ENCODE assay signal across 17 cellular contexts in genomic region chr6:82980086-82980485, GRCh38.
A peak's percentile ranks its signal among the peaks of the same experiment; 100 is the strongest.
DNase-seq lines count a peak whose midpoint lies in the region; ATAC-seq and TF ChIP-seq lines count a peak whose summit lies in the region.
"Had no signal": no experiment of that assay in that cellular context is flagged by ENCODE, and none has a peak within 500 bp of the region (broad histone marks: within the 10 kb centered on the region; RNA-seq: fewer than 3 reads in every experiment).

No MANE protein-coding gene starts in this region.

- H3K4me1 Mint-ChIP-seq in HFFc6 (ENCODE audit: low read depth): peaks cover 22% of the 10 kb centered on the region
- H3K4me1 Mint-ChIP-seq in chondrocyte (ENCODE audit: low read depth): peaks cover 18% of the 10 kb centered on the region
- H3K4me1 Mint-ChIP-seq: stimulated activated naive CD8-positive, alpha-beta T cell treated with anti-CD3 and anti-CD28 coated beads, Interleukin-15, amount 100 ng/mL, for 72 hours had no signal

- in situ Hi-C loops in astrocyte of the cerebellum (cut with HindIII; ENCODE audit: low sequenced_read_pairs): no loop called here

- no peak overlapping the region for H3K4me3 ChIP-seq in astrocyte of the cerebellum (ENCODE audit: low read depth, low read length)
- H3K4me3 ChIP-seq: cardiac muscle cell had no signal

- H3K36me3 Mint-ChIP-seq in HFFc6 (ENCODE audit: low read depth) (no peaks in the 10 kb centered on the region), chondrocyte (ENCODE audit: low read depth) (no peaks in the 10 kb centered on the region)

- H3K27ac Mint-ChIP-seq in HFFc6 (peak overlapping the region; percentile 81), chondrocyte (ENCODE audit: unreplicated experiment) (no peak overlapping the region)
- H3K27ac Mint-ChIP-seq: activated CD8-positive, alpha-beta T cell treated with anti-CD3 and anti-CD28 coated beads, Interleukin-2, amount 10 ng/mL, durations not matched to agents 7 days and 5 days; stimulated activated naive CD8-positive, alpha-beta T cell treated with anti-CD3 and anti-CD28 coated beads, Interleukin-15, amount 100 ng/mL, for 72 hours had no signal

- 0 out of 2 replicates have a peak overlapping the region, but pooled peaks have one; percentile 5 for H3K4me3 Mint-ChIP-seq in HFFc6
- no peak overlapping the region for H3K4me3 Mint-ChIP-seq in chondrocyte (ENCODE audit: unreplicated experiment)
- H3K4me3 Mint-ChIP-seq: activated CD8-positive, alpha-beta T cell treated with anti-CD3 and anti-CD28 coated beads, Interleukin-2, amount 10 ng/mL, durations not matched to agents 7 days and 5 days; stimulated activated naive CD8-positive, alpha-beta T cell treated with anti-CD3 and anti-CD28 coated beads, Interleukin-15, amount 100 ng/mL, for 72 hours had no signal

- H3K9me3 Mint-ChIP-seq in HFFc6 (no peaks in the 10 kb centered on the region), chondrocyte (ENCODE audit: low read depth) (no peaks in the 10 kb centered on the region)
- H3K9me3 Mint-ChIP-seq: stimulated activated naive CD8-positive, alpha-beta T cell treated with anti-CD3 and anti-CD28 coated beads, Interleukin-15, amount 100 ng/mL, for 72 hours had no signal

- peak; percentile 89 for ATAC-seq in foreskin keratinocyte
- ATAC-seq in HG03342 (IDR thresholded peaks at IDR 0.05; ENCODE audit: unreplicated experiment): no peak
- ATAC-seq in GM18870 (IDR thresholded peaks at IDR 0.05; ENCODE audit: unreplicated experiment): no peak
- ATAC-seq in GM21423 (IDR thresholded peaks at IDR 0.05; ENCODE audit: unreplicated experiment): no peak
- ATAC-seq: activated CD8-positive, alpha-beta T cell treated with anti-CD3 and anti-CD28 coated beads, Interleukin-2, amount 10 ng/mL, durations not matched to agents 7 days and 5 days; stimulated activated naive CD8-positive, alpha-beta T cell treated with anti-CD3 and anti-CD28 coated beads, Interleukin-15, amount 100 ng/mL, for 72 hours had no signal

- no peak for TF ChIP-seq CTCF in AG09319 (IDR thresholded peaks at IDR 0.05; ENCODE audit: low read depth, low read length)
- no peak for TF ChIP-seq CTCF in HFFc6 (IDR thresholded peaks at IDR 0.05)
- TF ChIP-seq CTCF in astrocyte of the cerebellum (IDR thresholded peaks at IDR 0.05; ENCODE audit: low read depth, low read length, missing control alignments): no peak
- no peak for TF ChIP-seq CTCF in foreskin keratinocyte (conservative IDR thresholded peaks at IDR 0.05)
- TF ChIP-seq CTCF in chondrocyte (IDR thresholded peaks at IDR 0.05): no peak

- H3K27me3 ChIP-seq in foreskin keratinocyte: no peaks in the 10 kb centered on the region
- H3K27me3 ChIP-seq: BE2C, cardiac muscle cell had no signal

- peak; percentile 70 for DNase-seq in AG09319 (ENCODE audit: extremely low read depth, low read depth)
- peak; percentile 79 for DNase-seq in HFFc6
- peak; percentile 66 for DNase-seq in astrocyte of the cerebellum (ENCODE audit: low read depth)
- peak; percentile 65 to 79 for DNase-seq in foreskin keratinocyte
- no peak for DNase-seq in chondrocyte (ENCODE audit: low spot score)
- DNase-seq: activated CD8-positive, alpha-beta T cell treated with anti-CD3 and anti-CD28 coated beads, Interleukin-2, amount 10 ng/mL, durations not matched to agents 7 days and 5 days; activated effector memory CD4-positive, alpha-beta T cell treated with anti-CD3 and anti-CD28 coated beads, Interleukin-2, amount 50 U/mL, for 16 hours; BE2C; DND-41; effector memory CD4-positive, alpha-beta T cell; glutamatergic neuron; NCI-H1930; stimulated activated naive CD8-positive, alpha-beta T cell treated with anti-CD3 and anti-CD28 coated beads, Interleukin-15, amount 100 ng/mL, for 72 hours had no signal

- H3K27me3 Mint-ChIP-seq in HFFc6 (ENCODE audit: insufficient read depth): no peaks in the 10 kb centered on the region; the same call in 1 of the 2 replicates
- H3K27me3 Mint-ChIP-seq in chondrocyte (ENCODE audit: low read depth): no peaks in the 10 kb centered on the region
- H3K27me3 Mint-ChIP-seq: stimulated activated naive CD8-positive, alpha-beta T cell treated with anti-CD3 and anti-CD28 coated beads, Interleukin-15, amount 100 ng/mL, for 72 hours had no signal

- no peak overlapping the region for H3K27ac ChIP-seq in foreskin keratinocyte
- H3K27ac ChIP-seq: cardiac muscle cell had no signal

- peaks cover 4% of the 10 kb centered on the region for H3K4me1 ChIP-seq in foreskin keratinocyte
- H3K4me1 ChIP-seq: BE2C had no signal
